ENCODE assay signal across 8 cellular contexts in genomic region chr15:27358751-27359434, GRCh38.
A peak's percentile ranks its signal among the peaks of the same experiment; 100 is the strongest.
DNase-seq lines count a peak whose midpoint lies in the region; ATAC-seq and TF ChIP-seq lines count a peak whose summit lies in the region.

No MANE protein-coding gene starts in this region.

- H3K9ac ChIP-seq in iPS-15b (ENCODE audit: low read depth, low read length) = no peak overlapping the region

- no peak for TF ChIP-seq EP300 in transverse colon (IDR thresholded peaks at IDR 0.05; ENCODE audit: low read depth)

- H3K27ac ChIP-seq in cardiac muscle cell = no peak overlapping the region
- H3K27ac ChIP-seq in RWPE2 (ENCODE audit: poor library complexity, severe bottlenecking) = no peak overlapping the region
- H3K27ac ChIP-seq in transverse colon = no peak overlapping the region

- intact Hi-C loops in Right ventricle myocardium inferior (cut with DNase I) (loop anchor here (10.0 kb wide), 1 partner anchor 464 kb away; no protein-coding TSS in a partner anchor), transverse colon (cut with DNase I; ENCODE audit: low total_unique reads) (no loop called here)

- H3K27me3 ChIP-seq in cardiac muscle cell = no peaks in the 10 kb centered on the region
- H3K27me3 ChIP-seq in RWPE2 (ENCODE audit: insufficient read depth, poor library complexity, severe bottlenecking) = peaks cover 7% of the 10 kb centered on the region
- H3K27me3 ChIP-seq in iPS-15b (ENCODE audit: control insufficient read depth, insufficient read depth, low read length) = no peaks in the 10 kb centered on the region
- no peaks in the 10 kb centered on the region for H3K27me3 ChIP-seq in transverse colon

- 41% methylated on average over 19 of the region's 19 CpGs; no CpG with 5 or more reads in 1 of the 2 donors for WGBS in transverse colon (ENCODE audit: low coverage in 1 of 2), 2 donors

- peak; percentile 5 to 61 for DNase-seq in cardiac muscle cell (ENCODE audit: low read depth in 1 of 2, low spot score in 1 of 2)
- no peak for DNase-seq in Right ventricle myocardium inferior (ENCODE audit: missing footprints)
- no peak for DNase-seq in RWPE2 (ENCODE audit: low spot score)
- no peak for DNase-seq in transverse colon
- DNase-seq in NOMO-1 (lab: John Stamatoyannopoulos, UW; ENCODE audit: unreplicated experiment in 2 of 2) = no peak
- DNase-seq in NCI-H524 treated with DMSO at 0.1 percent for 48 hours (lab: John Stamatoyannopoulos, UW) = no peak

- H3K4me3 ChIP-seq in cardiac muscle cell (no peak overlapping the region), RWPE2 (ENCODE audit: severe bottlenecking) (no peak overlapping the region), iPS-15b (ENCODE audit: low read depth, low read length) (peak overlapping the region; percentile 36), transverse colon (no peak overlapping the region)

- in situ Hi-C loops in transverse colon (cut with MboI; ENCODE audit: low pct_ligation_motif_present in 1 of 4, low pct_unique_long_range_greater_than_20kb in 1 of 4, low sequenced_read_pairs in 3 of 4) = loop anchor here in 2 of 4 donors (25.0 kb wide), 2 partner anchors 97 to 472 kb away; no protein-coding TSS in a partner anchor

- no peak for ATAC-seq in Right ventricle myocardium inferior
- no peak; the same call in 2 of the 3 replicates for ATAC-seq in RWPE2 (ENCODE audit: low read depth)
- no peak for ATAC-seq in HG02623 (IDR thresholded peaks at IDR 0.05; ENCODE audit: unreplicated experiment)

- TF ChIP-seq POLR2A in transverse colon (IDR thresholded peaks at IDR 0.05) = no peak

- H3K4me1 ChIP-seq in cardiac muscle cell (ENCODE audit: low read depth) (no peaks in the 10 kb centered on the region), RWPE2 (ENCODE audit: insufficient read depth, poor library complexity, severe bottlenecking) (no peaks in the 10 kb centered on the region), iPS-15b (ENCODE audit: control insufficient read depth, insufficient read depth, low read length) (no peaks in the 10 kb centered on the region), transverse colon (no peaks in the 10 kb centered on the region)

- H3K9me3 ChIP-seq in cardiac muscle cell (ENCODE audit: low read depth) (no peaks in the 10 kb centered on the region), RWPE2 (ENCODE audit: severe bottlenecking) (no peaks in the 10 kb centered on the region), iPS-15b (ENCODE audit: control insufficient read depth, insufficient read depth, low read length) (no peaks in the 10 kb centered on the region), transverse colon (no peaks in the 10 kb centered on the region)

- no peaks in the 10 kb centered on the region for H3K36me3 ChIP-seq in cardiac muscle cell
- no peaks in the 10 kb centered on the region for H3K36me3 ChIP-seq in RWPE2 (ENCODE audit: low read depth)
- H3K36me3 ChIP-seq in iPS-15b (ENCODE audit: control insufficient read depth, insufficient read depth, low read length) = no peaks in the 10 kb centered on the region
- H3K36me3 ChIP-seq in transverse colon = no peaks in the 10 kb centered on the region

- TF ChIP-seq CTCF in cardiac muscle cell (IDR thresholded peaks at IDR 0.05; ENCODE audit: low read depth, low read length) (peak; percentile 60), RWPE2 (IDR thresholded peaks at IDR 0.05; ENCODE audit: poor library complexity, severe bottlenecking) (peak; percentile 87), transverse colon (IDR thresholded peaks at IDR 0.05) (peak in 3 of 5 experiments; percentile 41 to 46 (median 42))

Comparison
In these comparisons a context has a peak if more than half of its experiments do, and no peak if none do; other contexts are left out.
1. DNase-seq: peak in cardiac muscle cell (2 of 2); none in Right ventricle myocardium inferior (single experiment), RWPE2 (single experiment), transverse colon (single experiment), NOMO-1 (0 of 2) and NCI-H524 treated with DMSO at 0.1 percent for 48 hours (single experiment).
2. Peak in every context shown above with its lines, with median percentiles within 50 percentile points of each other: CTCF ChIP-seq.